In the genomic region with DNA sequence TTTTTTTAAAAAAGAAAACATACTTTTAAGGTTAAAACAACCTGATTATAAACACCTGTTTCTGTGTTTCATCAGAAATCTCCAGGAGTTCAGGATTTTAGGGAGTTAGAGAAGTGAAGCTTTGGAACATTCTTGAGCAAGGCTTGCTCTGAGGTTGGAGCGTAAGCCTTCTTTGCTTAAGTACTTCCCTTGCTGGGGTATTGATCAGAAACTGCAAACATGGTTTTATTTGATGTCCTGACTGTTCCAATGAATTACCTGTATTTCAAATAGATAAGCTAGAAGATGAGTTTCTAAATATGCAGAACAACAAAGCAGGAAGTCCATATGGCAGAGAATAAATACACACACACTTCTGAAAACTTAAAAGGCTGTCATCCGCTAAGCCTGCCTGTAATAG, we compare ENCODE assay signal across 22 cellular contexts.
"Had no signal": no experiment of that assay in that cellular context is flagged by ENCODE, and none has a peak within 500 bp of the region (broad histone marks: within the 10 kb centered on the region; RNA-seq: fewer than 3 reads in every experiment).

No MANE protein-coding gene starts in this region.

- H3K4me1 ChIP-seq: colonic mucosa, esophagus squamous epithelium, gastrocnemius medialis, heart right ventricle, left ventricle myocardium inferior, lower lobe of right lung had no signal

- H3K9me3 ChIP-seq: colonic mucosa, esophagus squamous epithelium, gastrocnemius medialis, heart right ventricle, left ventricle myocardium inferior, lower lobe of right lung, mucosa of descending colon had no signal

- H3K27me3 ChIP-seq: colonic mucosa, esophagus squamous epithelium, gastrocnemius medialis, heart right ventricle had no signal

- ATAC-seq: effector memory CD8-positive, alpha-beta T cell; esophagus mucosa; gastrocnemius medialis; heart right ventricle; left cardiac atrium; lower lobe of right lung; mucosa of descending colon had no signal

- H3K4me3 ChIP-seq: colonic mucosa, esophagus squamous epithelium, gastrocnemius medialis, heart right ventricle, left ventricle myocardium inferior, lower lobe of right lung, mucosa of descending colon had no signal

- DNase-seq: colonic mucosa; cortex of kidney; effector CD8-positive, alpha-beta T cell; effector memory CD8-positive, alpha-beta T cell; endodermal cell; erythroblast; esophagus squamous epithelium; foreskin fibroblast; foreskin melanocyte; gastrocnemius medialis; glutamatergic neuron; head of caudate nucleus; heart right ventricle; hippocampal formation; left cardiac atrium; left ventricle myocardium inferior; lower lobe of right lung; mesenchymal stem cell; mucosa of descending colon; naive B cell had no signal

- H3K36me3 ChIP-seq: colonic mucosa, esophagus squamous epithelium, gastrocnemius medialis, heart right ventricle, left ventricle myocardium inferior, lower lobe of right lung had no signal

- H3K27ac ChIP-seq: colonic mucosa, epithelial cell of prostate, esophagus squamous epithelium, gastrocnemius medialis, heart right ventricle, left ventricle myocardium inferior, lower lobe of right lung had no signal
